In genomic region chr15:96135166-96136093, GRCh38 we compare ENCODE assay signal across 1 cellular context.
TF ChIP-seq lines count a peak whose summit lies in the region.

No MANE protein-coding gene starts in this region.

TF ChIP-seq in K562, 482 proteins besides CTCF, POLR2A, EP300 and RAD21 (continued from another document and continues in another):
- TF ChIP-seq CHAMP1 (IDR thresholded peaks at IDR 0.05) (peak; percentile 94), CREBBP (IDR thresholded peaks at IDR 0.05; ENCODE audit: low read depth, low read length) (no peak), CBX3 (IDR thresholded peaks at IDR 0.05; ENCODE audit: borderline replicate concordance in 1 of 2, low read length in 2 of 2) (no peak), KAT7 (CRISPR knock-in tag; IDR thresholded peaks at IDR 0.05; ENCODE audit: borderline replicate concordance) (no peak), SMAD3 (CRISPR knock-in tag; conservative IDR thresholded peaks at IDR 0.05) (no peak), TSC22D4 (tag; IDR thresholded peaks at IDR 0.05) (no peak), BHLHE40 (IDR thresholded peaks at IDR 0.05; ENCODE audit: low read length) (no peak), CHD7 (IDR thresholded peaks at IDR 0.05; ENCODE audit: low read depth, low read length) (no peak), TBP (optimal IDR thresholded peaks at IDR 0.05; ENCODE audit: low read depth, low read length) (peak; percentile 85), CREB3 (tag; conservative IDR thresholded peaks at IDR 0.05; ENCODE audit: low read depth) (no peak), AFF4 (CRISPR knock-in tag; IDR thresholded peaks at IDR 0.05) (0 out of 2 replicates have a peak, but pooled peaks have one; percentile 66), ZBED1 (IDR thresholded peaks at IDR 0.05) (no peak), POU5F1 (IDR thresholded peaks at IDR 0.05; ENCODE audit: borderline replicate concordance, low read depth, low read length, partially characterized antibody) (no peak), CREB1 (IDR thresholded peaks at IDR 0.05) (no peak), CREB1 (CRISPR knock-in tag; IDR thresholded peaks at IDR 0.05) (no peak), EZH2 (IDR thresholded peaks at IDR 0.05; ENCODE audit: borderline replicate concordance, low read depth, low read length) (no peak), HBP1 (CRISPR knock-in tag; IDR thresholded peaks at IDR 0.05) (no peak), ETV6 (IDR thresholded peaks at IDR 0.05; ENCODE audit: borderline replicate concordance in 1 of 2, low read depth in 2 of 2, low read length in 1 of 2) (no peak), ETV6 (CRISPR knock-in tag; IDR thresholded peaks at IDR 0.05; ENCODE audit: borderline replicate concordance) (no peak), EGR1 (conservative IDR thresholded peaks at IDR 0.05) (no peak), BCLAF1 (IDR thresholded peaks at IDR 0.05; ENCODE audit: borderline replicate concordance in 1 of 2, control insufficient read depth in 1 of 2, low read depth in 2 of 2, low read length in 1 of 2) (no peak), NFYB (IDR thresholded peaks at IDR 0.05; ENCODE audit: extremely low read depth, insufficient read length) (peak; percentile 86), MTA3 (IDR thresholded peaks at IDR 0.05; ENCODE audit: borderline replicate concordance) (peak; percentile 77), ZKSCAN8 (CRISPR knock-in tag; IDR thresholded peaks at IDR 0.05) (no peak), ZNF507 (tag; conservative IDR thresholded peaks at IDR 0.05) (no peak), GATAD2B (IDR thresholded peaks at IDR 0.05; ENCODE audit: borderline replicate concordance) (no peak), ZFP91 (CRISPR knock-in tag; IDR thresholded peaks at IDR 0.05) (no peak; the same call in 1 of the 2 replicates), OTX1 (CRISPR knock-in tag; IDR thresholded peaks at IDR 0.05) (no peak), ZNF785 (CRISPR knock-in tag; IDR thresholded peaks at IDR 0.05) (no peak), ZNF696 (CRISPR knock-in tag; conservative IDR thresholded peaks at IDR 0.05) (no peak), COPS2 (conservative IDR thresholded peaks at IDR 0.05) (no peak), ZNF778 (CRISPR knock-in tag; IDR thresholded peaks at IDR 0.05) (no peak), TCF7L2 (IDR thresholded peaks at IDR 0.05; ENCODE audit: low read depth, low read length) (no peak), FOXM1 (IDR thresholded peaks at IDR 0.05; ENCODE audit: low read depth) (peak; percentile 31; the same call in 1 of the 2 replicates), FOXM1 (CRISPR knock-in tag; IDR thresholded peaks at IDR 0.05; ENCODE audit: low read depth) (no peak)
